ENCODE assay signal across 9 cellular contexts in genomic region chr15:70833897-70834765, GRCh38.
A peak's percentile ranks its signal among the peaks of the same experiment; 100 is the strongest.
DNase-seq lines count a peak whose midpoint lies in the region; ATAC-seq lines count a peak whose summit lies in the region.
"Had no signal": no experiment of that assay in that cellular context is flagged by ENCODE, and none has a peak within 500 bp of the region (broad histone marks: within the 10 kb centered on the region; RNA-seq: fewer than 3 reads in every experiment).

No MANE protein-coding gene starts in this region.

- in situ Hi-C loops in ACHN (cut with HindIII; ENCODE audit: low pct_ligation_motif_present, low pct_unique_long_range_greater_than_20kb, low sequenced_read_pairs): no loop called here

- ATAC-seq in HG03097 (IDR thresholded peaks at IDR 0.05; ENCODE audit: low FRiP score, unreplicated experiment) (no peak), HG03378 (IDR thresholded peaks at IDR 0.05; ENCODE audit: unreplicated experiment) (no peak), GM18517 (IDR thresholded peaks at IDR 0.05; ENCODE audit: unreplicated experiment) (no peak), HG03432 (IDR thresholded peaks at IDR 0.05; ENCODE audit: unreplicated experiment) (no peak)

- peak; percentile 22 for DNase-seq in ACHN
- peak; percentile 54 for DNase-seq in HuH-7 (ENCODE audit: low spot score)
- peak; percentile 78 for DNase-seq in SW480 (ENCODE audit: low spot score)
- DNase-seq in islet precursor cell: peak; percentile 64
- DNase-seq: stimulated activated CD4-positive, alpha-beta T cell treated with anti-CD3 and anti-CD28 coated beads, Interleukin-4, amount 100 ng/mL, for 24 hours had no signal

Comparison
In these comparisons a context has a peak if more than half of its experiments do, and no peak if none do; other contexts are left out.
1. DNase-seq: peak in every context shown above with its lines; median percentile 78 in SW480; 64 in islet precursor cell; 54 in HuH-7; 22 in ACHN.